Comparison of ENCODE assay signal across 8 cellular contexts in the genomic region with DNA sequence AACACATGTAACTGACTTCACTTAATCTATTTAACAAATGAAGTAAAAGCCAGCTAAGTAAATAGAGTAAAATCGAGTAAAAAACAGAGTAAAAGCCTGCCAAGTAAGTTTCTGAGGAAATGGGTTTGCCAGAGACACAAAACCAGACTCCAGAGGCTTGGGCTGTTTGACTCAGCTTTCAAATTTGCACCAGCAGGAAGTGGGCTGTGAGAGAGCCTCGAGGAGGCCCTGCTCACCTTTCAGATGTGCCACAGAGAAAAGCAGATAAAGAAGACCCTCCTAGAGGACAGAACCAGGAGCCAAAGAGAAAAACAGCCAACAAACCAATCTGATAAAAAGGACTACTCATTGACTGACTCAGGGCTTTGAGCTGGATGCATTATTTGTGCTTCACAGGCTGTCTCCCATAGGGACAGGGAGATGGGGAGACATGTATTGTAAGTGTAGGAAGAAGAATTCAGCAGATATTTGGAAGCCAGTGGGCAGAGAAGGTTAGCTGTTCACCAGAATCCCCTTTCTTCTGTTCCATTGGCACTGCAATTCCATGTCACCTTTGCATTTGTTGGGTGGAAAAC. TPM values are rescaled to one million over a fixed set of nuclear protein-coding genes. Genes with fewer than 3 reads are reported as not detected.
A peak's percentile ranks its signal among the peaks of the same experiment; 100 is the strongest.
DNase-seq lines count a peak whose midpoint lies in the region; ATAC-seq, FAIRE-seq and TF ChIP-seq lines count a peak whose summit lies in the region.

No MANE protein-coding gene starts in this region.

- TF ChIP-seq POLR2A in gastrocnemius medialis (IDR thresholded peaks at IDR 0.05) (no peak), HepG2 (IDR thresholded peaks at IDR 0.05; ENCODE audit: insufficient read depth in 1 of 2, low read depth in 2 of 2, low read length in 2 of 2) (no peak)

- H3K79me1 ChIP-seq in mesendoderm (ENCODE audit: low read length) (no peaks in the 10 kb centered on the region), H9 (ENCODE audit: insufficient read depth, low read depth, low read length, poor library complexity, severe bottlenecking) (no peaks in the 10 kb centered on the region)

- no peaks in the 10 kb centered on the region for H3K27me3 Mint-ChIP-seq in H9 (ENCODE audit: low read depth)

- no peak overlapping the region for H3T11ph ChIP-seq in H9 (ENCODE audit: low read length)

- in situ Hi-C loops in gastrocnemius medialis (cut with MboI; ENCODE audit: low sequenced_read_pairs in 4 of 4), result loop anchor here in 3 of 4 donors (25.0 kb wide), 2 partner anchors 440 to 890 kb away; a partner anchor contains a TSS
- in situ Hi-C loops in HepG2 (cut with HindIII; ENCODE audit: extremely low pct_ligation_motif_present, low pct_unique_long_range_greater_than_20kb), result no loop called here

- no peak overlapping the region for H2AFZ ChIP-seq in H9 (ENCODE audit: low read length)
- no peak overlapping the region for H2AFZ ChIP-seq in HepG2 (ENCODE audit: low read length)

- H4K20me1 ChIP-seq in H9 (ENCODE audit: control insufficient read depth, insufficient read depth, insufficient read length) (no peaks in the 10 kb centered on the region), HepG2 (ENCODE audit: insufficient read depth, low read length) (no peaks in the 10 kb centered on the region)

- H3K9ac ChIP-seq in mesendoderm (ENCODE audit: low read length) (no peak overlapping the region), H9 (ENCODE audit: extremely low read depth, insufficient read length, low read length) (no peak overlapping the region), HepG2 (ENCODE audit: insufficient read depth, low read depth, low read length) (no peak overlapping the region)

- H3K36me3 ChIP-seq in RWPE2 (ENCODE audit: low read depth) (no peaks in the 10 kb centered on the region), mesendoderm (ENCODE audit: control insufficient read depth, insufficient read depth, low read length) (no peaks in the 10 kb centered on the region), gastrocnemius medialis (no peaks in the 10 kb centered on the region), HepG2 (replicated peaks in 1 of 2; ENCODE audit: control insufficient read depth in 1 of 2, insufficient read depth in 2 of 2, low read length in 2 of 2) (peaks cover 0 to 15% of the 10 kb centered on the region in 2 experiments; a peak in 2 of 5 replicates)

- H3K23ac ChIP-seq in mesendoderm (ENCODE audit: low read length), result no peak overlapping the region
- no peak overlapping the region for H3K23ac ChIP-seq in H9 (ENCODE audit: insufficient read length, low read depth, low read length)

- H3K4me1 ChIP-seq in RWPE2 (ENCODE audit: insufficient read depth, poor library complexity, severe bottlenecking) (no peaks in the 10 kb centered on the region), mesendoderm (ENCODE audit: control insufficient read depth, low read depth, low read length) (peaks cover 3% of the 10 kb centered on the region), gastrocnemius medialis (no peaks in the 10 kb centered on the region), H9 (ENCODE audit: insufficient read depth, low read length) (no peaks in the 10 kb centered on the region; the same call in 1 of the 2 replicates), HepG2 (ENCODE audit: insufficient read depth, low read length) (peaks cover 4% of the 10 kb centered on the region)

- CTCF ChIA-PET in HepG2 (lab: Yijun Ruan, JAX; ENCODE audit: low intra/inter-chr PET ratio, low total read pairs), result no interaction called here

- no peak overlapping the region for H2BK5ac ChIP-seq in mesendoderm (ENCODE audit: low read length)
- no peak overlapping the region for H2BK5ac ChIP-seq in H9 (ENCODE audit: insufficient read length, low read length)

- no peaks in the 10 kb centered on the region for H3K79me2 ChIP-seq in mesendoderm (ENCODE audit: control insufficient read depth, insufficient read depth, low read length)
- no peaks in the 10 kb centered on the region for H3K79me2 ChIP-seq in H9 (ENCODE audit: insufficient read depth, low read length)
- no peaks in the 10 kb centered on the region for H3K79me2 ChIP-seq in HepG2 (ENCODE audit: insufficient read depth, low read length)

- H3K56ac ChIP-seq in mesendoderm (ENCODE audit: low read length), result peak overlapping the region; percentile 49
- H3K56ac ChIP-seq in H9 (ENCODE audit: insufficient read length, low read depth, low read length), result no peak overlapping the region

- TF ChIP-seq CTCF in RWPE2 (IDR thresholded peaks at IDR 0.05; ENCODE audit: poor library complexity, severe bottlenecking) (no peak), gastrocnemius medialis (IDR thresholded peaks at IDR 0.05 in 4 of 5, conservative IDR thresholded peaks at IDR 0.05 in 1 of 5) (no peak), H9 (conservative IDR thresholded peaks at IDR 0.05) (no peak), HepG2 (CRISPR knock-in tag; IDR thresholded peaks at IDR 0.05) (no peak)

- no peak overlapping the region for H3K4me3 Mint-ChIP-seq in H9

- no TSS peak for BruUV-seq in HepG2 (replicated peaks; lab: Mats Ljungman, UMichigan)

- DNase-seq in RWPE2 (ENCODE audit: low spot score), result no peak
- DNase-seq in mesendoderm, result peak; percentile 57
- no peak for DNase-seq in gastrocnemius medialis
- DNase-seq in H9, result no peak
- no peak for DNase-seq in caudate nucleus (lab: John Stamatoyannopoulos, UW)
- DNase-seq in HepG2 (ENCODE audit: low spot score), result no peak

- FAIRE-seq in HepG2 (lab: Jason Lieb, UNC), result no peak

- H3K36me3 Mint-ChIP-seq in H9 (ENCODE audit: insufficient read depth in 1 of 3, low read depth in 3 of 3), result no peaks in the 10 kb centered on the region; a peak in 2 of 7 replicates

- WGBS in mesendoderm (ENCODE audit: extremely low coverage, insufficient coverage, low lambda C conversion rate), result no CpG with 5 or more reads among the region's 2 CpGs
- WGBS in H9 (ENCODE audit: extremely low coverage, insufficient read length, low lambda C conversion rate), result no CpG with 5 or more reads among the region's 2 CpGs
- WGBS in HepG2 (ENCODE audit: low lambda C conversion rate), result 65% methylated on average over 2 of the region's 2 CpGs

- no peak overlapping the region for H3K4ac ChIP-seq in mesendoderm (ENCODE audit: low read depth, low read length)
- H3K4ac ChIP-seq in H9 (ENCODE audit: low read depth, low read length), result no peak overlapping the region

- H4K8ac ChIP-seq in mesendoderm (ENCODE audit: low read depth, low read length) (no peak overlapping the region), H9 (replicated peaks; ENCODE audit: insufficient read length, low read depth, low read length) (no peak overlapping the region)

- intact Hi-C loops in gastrocnemius medialis (cut with DNase I; ENCODE audit: low total_unique reads), result no loop called here
- intact Hi-C loops in HepG2 (cut with micrococcal nuclease; ENCODE audit: unreplicated experiment), result no loop called here

- H3K4me2 ChIP-seq in mesendoderm (ENCODE audit: low read length) (no peak overlapping the region), H9 (ENCODE audit: insufficient read depth, insufficient read length, low read length) (no peak overlapping the region), HepG2 (ENCODE audit: low read depth, low read length) (no peak overlapping the region)

- peaks cover 9 to 11% of the 10 kb centered on the region in 2 experiments; a peak in 1 of 4 replicates for H3K4me1 Mint-ChIP-seq in H9

- no peaks in the 10 kb centered on the region for H3K9me3 ChIP-seq in RWPE2 (ENCODE audit: severe bottlenecking)
- no peaks in the 10 kb centered on the region for H3K9me3 ChIP-seq in gastrocnemius medialis
- no peaks in the 10 kb centered on the region for H3K9me3 ChIP-seq in H9 (ENCODE audit: control insufficient read depth, low read depth, low read length)
- H3K9me3 ChIP-seq in HepG2 (ENCODE audit: low read length), result no peaks in the 10 kb centered on the region

- no peak overlapping the region for H3K4me3 ChIP-seq in RWPE2 (ENCODE audit: severe bottlenecking)
- H3K4me3 ChIP-seq in mesendoderm (ENCODE audit: low read length), result no peak overlapping the region
- H3K4me3 ChIP-seq in gastrocnemius medialis, result no peak overlapping the region
- H3K4me3 ChIP-seq in HepG2 (replicated peaks in 1 of 3; ENCODE audit: insufficient read depth in 1 of 3, low read depth in 2 of 3, low read length in 3 of 3), result no peak overlapping the region

- H3K18ac ChIP-seq in mesendoderm (ENCODE audit: low read length) (no peak overlapping the region), H9 (ENCODE audit: insufficient read length, low read depth, low read length) (no peak overlapping the region)

- H4K91ac ChIP-seq in H9 (ENCODE audit: insufficient read length, low read depth, low read length), result no peak overlapping the region

- no peak for TF ChIP-seq RAD21 in HepG2 (CRISPR knock-in tag; IDR thresholded peaks at IDR 0.05)

- no peak overlapping the region for H2BK15ac ChIP-seq in mesendoderm (replicated peaks; ENCODE audit: low read depth)
- no peak overlapping the region for H2BK15ac ChIP-seq in H9 (ENCODE audit: low read depth, low read length)

- H2BK20ac ChIP-seq in H9 (ENCODE audit: low read depth, low read length, poor library complexity, severe bottlenecking), result no peak overlapping the region

- H3K27ac ChIP-seq in RWPE2 (ENCODE audit: poor library complexity, severe bottlenecking), result no peak overlapping the region
- H3K27ac ChIP-seq in mesendoderm (ENCODE audit: low read depth, low read length), result no peak overlapping the region
- H3K27ac ChIP-seq in gastrocnemius medialis, result no peak overlapping the region
- no peak overlapping the region for H3K27ac ChIP-seq in H9 (ENCODE audit: insufficient read length, low read depth, low read length)
- no peak overlapping the region for H3K27ac ChIP-seq in caudate nucleus (ENCODE audit: low read depth, low read length)
- no peak overlapping the region for H3K27ac ChIP-seq in HepG2 (ENCODE audit: extremely low read length, insufficient read depth, low read length)

- H3K9me3 Mint-ChIP-seq in H9, result no peaks in the 10 kb centered on the region

- no peaks in the 10 kb centered on the region for H3K23me2 ChIP-seq in H9 (ENCODE audit: insufficient read length, low read depth, low read length, poor library complexity, severe bottlenecking)

- POLR2A ChIA-PET in HepG2 (lab: Yijun Ruan, JAX), result no interaction called here

- no peak overlapping the region for H3K14ac ChIP-seq in H9 (ENCODE audit: insufficient read depth, low read length)

- H4K5ac ChIP-seq in mesendoderm (ENCODE audit: low read length) (no peak overlapping the region), H9 (ENCODE audit: insufficient read length, low read depth, low read length) (no peak overlapping the region)

- H2BK120ac ChIP-seq in mesendoderm (ENCODE audit: low read depth, low read length), result no peak overlapping the region
- no peak overlapping the region for H2BK120ac ChIP-seq in H9 (ENCODE audit: low read depth, low read length, poor library complexity, severe bottlenecking)

- peak; percentile 77 for ATAC-seq in GM18867 (IDR thresholded peaks at IDR 0.05; ENCODE audit: unreplicated experiment)
- peak; percentile 71 for ATAC-seq in HG02571 (IDR thresholded peaks at IDR 0.05; ENCODE audit: unreplicated experiment)
- peak; percentile 64; the same call in 2 of the 3 replicates for ATAC-seq in RWPE2 (ENCODE audit: low read depth)
- no peak for ATAC-seq in gastrocnemius medialis
- no peak for ATAC-seq in HepG2

- H2BK12ac ChIP-seq in H9 (ENCODE audit: insufficient read length, low read depth, low read length), result no peak overlapping the region

- H3K27ac Mint-ChIP-seq in H9, result no peak overlapping the region

- TF ChIP-seq EP300 in HepG2 (IDR thresholded peaks at IDR 0.05; ENCODE audit: low read depth in 2 of 2, low read length in 2 of 2) (no peak), HepG2 (CRISPR knock-in tag; IDR thresholded peaks at IDR 0.05; ENCODE audit: borderline replicate concordance) (no peak)

- no peaks in the 10 kb centered on the region for H3K27me3 ChIP-seq in RWPE2 (ENCODE audit: insufficient read depth, poor library complexity, severe bottlenecking)
- no peaks in the 10 kb centered on the region for H3K27me3 ChIP-seq in mesendoderm (ENCODE audit: insufficient read depth, low read length, poor library complexity)
- no peaks in the 10 kb centered on the region for H3K27me3 ChIP-seq in gastrocnemius medialis
- no peaks in the 10 kb centered on the region for H3K27me3 ChIP-seq in H9 (ENCODE audit: insufficient read depth, low read length)
- H3K27me3 ChIP-seq in HepG2 (ENCODE audit: control insufficient read depth in 1 of 2, insufficient read depth in 2 of 2, low read length in 2 of 2), result no peaks in the 10 kb centered on the region

- H2AK5ac ChIP-seq in mesendoderm (ENCODE audit: low read length), result no peak overlapping the region
- H2AK5ac ChIP-seq in H9 (ENCODE audit: insufficient read length, low read length), result no peak overlapping the region

RNA-seq across cellular contexts. Expression of a gene that starts 14.4 kb away (rescaled TPM):
- polyA plus RNA-seq in mesendoderm (2013, experiment 1 of 2), result 7.1 TPM
- polyA plus RNA-seq in mesendoderm (2013, experiment 2 of 2), result 7.5 TPM
- total RNA-seq in gastrocnemius medialis (10 to 100 TPM in 1 of 4 donors, 1 to 10 TPM in 3; 2.5 to 15.3 (median 3.1) TPM), H9 (2021) (8.2 and 9.7 TPM in 2 replicates), HepG2 (2016; rRNA removed; fragmentation: Illumina TruSeq; extraction: Trizol) (19.7 and 27.7 TPM in 2 replicates)
- total RNA-seq in HepG2 (2016; cell fraction: cytosol; rRNA removed; fragmentation: Illumina TruSeq; extraction: Trizol; ENCODE audit: low read depth), result 1.8 and 2.6 TPM in 2 replicates
- total RNA-seq in HepG2 (2016; cell fraction: insoluble cytoplasmic fraction; rRNA removed; fragmentation: Illumina TruSeq; extraction: Trizol), result 20.6 and 25.9 TPM in 2 replicates
- total RNA-seq in HepG2 (2016; cell fraction: membrane; rRNA removed; fragmentation: Illumina TruSeq; extraction: Trizol), result 4.3 and 5.1 TPM in 2 replicates
- total RNA-seq in HepG2 (2016; cell fraction: nucleus; rRNA removed; fragmentation: Illumina TruSeq; extraction: Trizol), result 11.1 and 14.0 TPM in 2 replicates
- 8.9 and 12.8 TPM in 2 replicates for polyA plus RNA-seq in HepG2 (2011; rRNA removed)
- 10.2 and 15.5 TPM in 2 replicates for polyA plus RNA-seq in HepG2 (2011; cell fraction: cytosol; rRNA removed)
- polyA plus RNA-seq in HepG2 (2011; cell fraction: nucleus; rRNA removed), result 8.4 and 8.6 TPM in 2 replicates
- 18.2 and 29.1 TPM in 2 replicates for polyA plus RNA-seq in HepG2 (2012)
- 1.9 and 2.0 TPM in 2 replicates for polyA plus RNA-seq in HepG2 (2016; cell fraction: cytosol; fragmentation: Illumina TruSeq; extraction: Trizol; ENCODE audit: low read depth)
- 26.5 and 27.8 TPM in 2 replicates for polyA plus RNA-seq in HepG2 (2016; cell fraction: insoluble cytoplasmic fraction; fragmentation: Illumina TruSeq; extraction: Trizol; ENCODE audit: low read depth)
- polyA plus RNA-seq in HepG2 (2016; cell fraction: membrane; fragmentation: Illumina TruSeq; extraction: Trizol; ENCODE audit: low read depth), result 3.6 and 3.9 TPM in 2 replicates
- 12.7 and 13.2 TPM in 2 replicates for polyA plus RNA-seq in HepG2 (2016; cell fraction: nucleus; fragmentation: Illumina TruSeq; extraction: Trizol; ENCODE audit: insufficient read depth, low read depth)
- polyA minus RNA-seq in HepG2 (2011; rRNA and poly(A)+ RNA removed; ENCODE audit: low replicate concordance), result 5.4 and 8.6 TPM in 2 replicates
- polyA minus RNA-seq in HepG2 (2011; cell fraction: cytosol; rRNA and poly(A)+ RNA removed), result 10.2 and 11.8 TPM in 2 replicates
- 12.7 and 13.4 TPM in 2 replicates for polyA minus RNA-seq in HepG2 (2011; cell fraction: nucleus; rRNA and poly(A)+ RNA removed)

RNA-seq across cellular contexts. Expression of a gene that starts 20.8 kb away (rescaled TPM):
- polyA plus RNA-seq in mesendoderm (2013, experiment 1 of 2), result 0.29 TPM
- 0.36 TPM for polyA plus RNA-seq in mesendoderm (2013, experiment 2 of 2)
- under 1 TPM in 2 of 4 donors, not detected in 2; 0.33 to 1.00 TPM for total RNA-seq in gastrocnemius medialis
- total RNA-seq in H9 (2021), result 1.1 TPM in 2 replicates
- 1.8 and 3.3 TPM in 2 replicates for total RNA-seq in HepG2 (2016; rRNA removed; fragmentation: Illumina TruSeq; extraction: Trizol)
- 0.61 and 0.79 TPM in 2 replicates for total RNA-seq in HepG2 (2016; cell fraction: cytosol; rRNA removed; fragmentation: Illumina TruSeq; extraction: Trizol; ENCODE audit: low read depth)
- total RNA-seq in HepG2 (2016; cell fraction: insoluble cytoplasmic fraction; rRNA removed; fragmentation: Illumina TruSeq; extraction: Trizol), result 1.5 and 3.2 TPM in 2 replicates
- total RNA-seq in HepG2 (2016; cell fraction: membrane; rRNA removed; fragmentation: Illumina TruSeq; extraction: Trizol), result 1.5 and 1.9 TPM in 2 replicates
- 8.0 and 8.4 TPM in 2 replicates for total RNA-seq in HepG2 (2016; cell fraction: nucleus; rRNA removed; fragmentation: Illumina TruSeq; extraction: Trizol)
- 9.1 and 10.8 TPM in 2 replicates for polyA plus RNA-seq in HepG2 (2011; rRNA removed)
- polyA plus RNA-seq in HepG2 (2011; cell fraction: cytosol; rRNA removed), result 1.9 and 3.1 TPM in 2 replicates
- 21.6 and 21.8 TPM in 2 replicates for polyA plus RNA-seq in HepG2 (2011; cell fraction: nucleus; rRNA removed)
- polyA plus RNA-seq in HepG2 (2012), result 4.9 and 5.2 TPM in 2 replicates
- 0.72 and 0.79 TPM in 2 replicates for polyA plus RNA-seq in HepG2 (2016; cell fraction: cytosol; fragmentation: Illumina TruSeq; extraction: Trizol; ENCODE audit: low read depth)
- 2.0 and 3.0 TPM in 2 replicates for polyA plus RNA-seq in HepG2 (2016; cell fraction: insoluble cytoplasmic fraction; fragmentation: Illumina TruSeq; extraction: Trizol; ENCODE audit: low read depth)
- 1.2 and 1.8 TPM in 2 replicates for polyA plus RNA-seq in HepG2 (2016; cell fraction: membrane; fragmentation: Illumina TruSeq; extraction: Trizol; ENCODE audit: low read depth)
- 23.2 and 24.2 TPM in 2 replicates for polyA plus RNA-seq in HepG2 (2016; cell fraction: nucleus; fragmentation: Illumina TruSeq; extraction: Trizol; ENCODE audit: insufficient read depth, low read depth)
- 2.5 and 3.3 TPM in 2 replicates for polyA minus RNA-seq in HepG2 (2011; rRNA and poly(A)+ RNA removed; ENCODE audit: low replicate concordance)
- 0.59 TPM in 1 of 2 replicates, not detected in the other for polyA minus RNA-seq in HepG2 (2011; cell fraction: cytosol; rRNA and poly(A)+ RNA removed)
- polyA minus RNA-seq in HepG2 (2011; cell fraction: nucleus; rRNA and poly(A)+ RNA removed), result 29.5 and 30.0 TPM in 2 replicates

RNA-seq across cellular contexts. Expression of a gene that starts 37.7 kb away (rescaled TPM):
- polyA plus RNA-seq in mesendoderm (2013, experiment 1 of 2), result 0.03 TPM
- not detected for polyA plus RNA-seq in mesendoderm (2013, experiment 2 of 2)
- total RNA-seq in gastrocnemius medialis, result not detected
- total RNA-seq in H9 (2021), result not detected in 2 replicates
- total RNA-seq in HepG2 (2016; rRNA removed; fragmentation: Illumina TruSeq; extraction: Trizol), result 0.22 TPM in 1 of 2 replicates, not detected in the other
- total RNA-seq in HepG2 (2016; cell fraction: cytosol; rRNA removed; fragmentation: Illumina TruSeq; extraction: Trizol; ENCODE audit: low read depth), result not detected in 2 replicates
- total RNA-seq in HepG2 (2016; cell fraction: insoluble cytoplasmic fraction; rRNA removed; fragmentation: Illumina TruSeq; extraction: Trizol), result 0.17 TPM in 1 of 2 replicates, not detected in the other
- total RNA-seq in HepG2 (2016; cell fraction: membrane; rRNA removed; fragmentation: Illumina TruSeq; extraction: Trizol), result not detected in 2 replicates
- total RNA-seq in HepG2 (2016; cell fraction: nucleus; rRNA removed; fragmentation: Illumina TruSeq; extraction: Trizol), result 0.34 TPM in 1 of 2 replicates, not detected in the other
- polyA plus RNA-seq in HepG2 (2011; rRNA removed), result 0.13 and 0.24 TPM in 2 replicates
- polyA plus RNA-seq in HepG2 (2011; cell fraction: cytosol; rRNA removed), result 0.13 TPM in 1 of 2 replicates, not detected in the other
- polyA plus RNA-seq in HepG2 (2011; cell fraction: nucleus; rRNA removed), result 0.79 and 0.92 TPM in 2 replicates
- 0.13 and 0.15 TPM in 2 replicates for polyA plus RNA-seq in HepG2 (2012)
- polyA plus RNA-seq in HepG2 (2016; cell fraction: cytosol; fragmentation: Illumina TruSeq; extraction: Trizol; ENCODE audit: low read depth), result not detected in 2 replicates
- not detected in 2 replicates for polyA plus RNA-seq in HepG2 (2016; cell fraction: insoluble cytoplasmic fraction; fragmentation: Illumina TruSeq; extraction: Trizol; ENCODE audit: low read depth)
- polyA plus RNA-seq in HepG2 (2016; cell fraction: membrane; fragmentation: Illumina TruSeq; extraction: Trizol; ENCODE audit: low read depth), result not detected in 2 replicates
- polyA plus RNA-seq in HepG2 (2016; cell fraction: nucleus; fragmentation: Illumina TruSeq; extraction: Trizol; ENCODE audit: insufficient read depth, low read depth), result not detected in 2 replicates
- 0.66 and 0.80 TPM in 2 replicates for polyA minus RNA-seq in HepG2 (2011; rRNA and poly(A)+ RNA removed; ENCODE audit: low replicate concordance)
- polyA minus RNA-seq in HepG2 (2011; cell fraction: cytosol; rRNA and poly(A)+ RNA removed), result not detected in 2 replicates
- 2.9 and 4.2 TPM in 2 replicates for polyA minus RNA-seq in HepG2 (2011; cell fraction: nucleus; rRNA and poly(A)+ RNA removed)

Comparison
In these comparisons a context has a peak if more than half of its experiments do, and no peak if none do; other contexts are left out.
1. ATAC-seq: peak in GM18867 (single experiment), HG02571 (single experiment) and RWPE2 (single experiment); none in gastrocnemius medialis (0 of 2) and HepG2 (single experiment).